ENCODE assay signal across 8 cellular contexts in genomic region chr19:19663292-19664120, GRCh38. TPM values are rescaled to one million over a fixed set of nuclear protein-coding genes. Genes with fewer than 3 reads are reported as not detected.
A peak's percentile ranks its signal among the peaks of the same experiment; 100 is the strongest.
DNase-seq lines count a peak whose midpoint lies in the region; ATAC-seq and TF ChIP-seq lines count a peak whose summit lies in the region.

Gene ATP13A1 (minus strand): TSS chr19:19663676. CDS start chr19:19663666, 10 bp downstream.

- H3K27me3 ChIP-seq in GM23338 (ENCODE audit: insufficient read depth) = no peaks in the 10 kb centered on the region
- H3K27me3 ChIP-seq in naive thymus-derived CD4-positive, alpha-beta T cell (ENCODE audit: control insufficient read depth in 2 of 2, insufficient read depth in 2 of 2, low read length in 2 of 2) = no peaks in the 10 kb centered on the region

- peak within 1 kb of the TSS; percentile 95 for H3K4me3 ChIP-seq in GM23338
- H3K4me3 ChIP-seq in naive thymus-derived CD4-positive, alpha-beta T cell (ENCODE audit: low read length) = peak within 1 kb of the TSS; percentile 96

- H3K4me1 Mint-ChIP-seq in GM23338 = peaks cover 29% of the 10 kb centered on the region
- H3K4me1 Mint-ChIP-seq in activated T-helper 1 cell treated with anti-CD3 and anti-CD28 coated beads, Interleukin-12 subunit alpha, Interleukin-12 subunit beta, Interleukin-2, Interleukin-4 antibody, amounts not matched to agents 30 ng/mL and 10 ng/mL and 1 ng/mL, durations not matched to agents 14 hours and 24 hours and 36 hours (ENCODE audit: low read depth) = peaks cover 28% of the 10 kb centered on the region
- peaks cover 20 to 45% (median 37%) of the 10 kb centered on the region in 7 donors for H3K4me1 Mint-ChIP-seq in naive thymus-derived CD4-positive, alpha-beta T cell
- peaks cover 25 to 36% of the 10 kb centered on the region in 2 donors for H3K4me1 Mint-ChIP-seq in stimulated activated naive B cell treated with anti-CD40 and anti-IgM and Interleukin-4, amounts not matched to agents 10 μg/mL and 1 μg/mL and 100 μg/mL, for 72 hours

- CTCF ChIA-PET in naive thymus-derived CD4-positive, alpha-beta T cell (lab: Charles Lee) = interaction anchor here (0.6 kb wide), 1 partner anchor 41 kb away, joined by 3 read pairs; no protein-coding TSS in a partner anchor

- H3K9me2 ChIP-seq in GM23338 (ENCODE audit: insufficient read depth) = 0 out of 2 replicates have a peak, but pooled peaks cover 2% of the 10 kb centered on the region

- peak within 1 kb of the TSS; percentile 92 for H3K27ac ChIP-seq in GM23338 (ENCODE audit: low read depth)
- H3K27ac ChIP-seq in naive thymus-derived CD4-positive, alpha-beta T cell (ENCODE audit: low read depth, low read length) = peak within 1 kb of the TSS; percentile 98

- peaks cover 9% of the 10 kb centered on the region for H4K20me1 ChIP-seq in GM23338 (replicated peaks; ENCODE audit: insufficient read depth)

- peak; percentile 83 for ATAC-seq in GM23338
- peak; percentile 85 for ATAC-seq in naive thymus-derived CD4-positive, alpha-beta T cell
- ATAC-seq in stimulated activated naive B cell treated with anti-CD40 and anti-IgM and Interleukin-4, amounts not matched to agents 10 μg/mL and 1 μg/mL and 100 μg/mL, for 72 hours (replicated peaks) = peak; percentile 83

- peaks cover 44% of the 10 kb centered on the region for H3K79me2 ChIP-seq in GM23338 (replicated peaks; ENCODE audit: insufficient read depth)

- peak within 1 kb of the TSS; percentile 94 for H3K4me2 ChIP-seq in GM23338

- H2AFZ ChIP-seq in GM23338 = 0 out of 2 replicates have a peak within 1 kb of the TSS, but pooled peaks have one; percentile 72

- peaks cover 27% of the 10 kb centered on the region for H3K36me3 Mint-ChIP-seq in GM23338 (ENCODE audit: low read depth)
- H3K36me3 Mint-ChIP-seq in activated T-helper 1 cell treated with anti-CD3 and anti-CD28 coated beads, Interleukin-12 subunit alpha, Interleukin-12 subunit beta, Interleukin-2, Interleukin-4 antibody, amounts not matched to agents 30 ng/mL and 10 ng/mL and 1 ng/mL, durations not matched to agents 14 hours and 24 hours and 36 hours (ENCODE audit: low read depth) = peaks cover 28% of the 10 kb centered on the region
- peaks cover 0 to 49% (median 6%) of the 10 kb centered on the region in 5 donors for H3K36me3 Mint-ChIP-seq in naive thymus-derived CD4-positive, alpha-beta T cell
- H3K36me3 Mint-ChIP-seq in stimulated activated naive B cell treated with anti-CD40 and anti-IgM and Interleukin-4, amounts not matched to agents 10 μg/mL and 1 μg/mL and 100 μg/mL, for 72 hours = peaks cover 14 to 22% of the 10 kb centered on the region in 2 donors

- peak; percentile 98 for DNase-seq in EL
- DNase-seq in GM23338 (ENCODE audit: low spot score) = peak; percentile 95
- peak; percentile 97 for DNase-seq in LHCN-M2 (ENCODE audit: low read depth)
- peak; percentile 93 for DNase-seq in RPMI7951 (ENCODE audit: low read depth)
- peak; percentile 93 for DNase-seq in activated T-helper 1 cell treated with anti-CD3 and anti-CD28 coated beads, Interleukin-12 subunit alpha, Interleukin-12 subunit beta, Interleukin-2, Interleukin-4 antibody, amounts not matched to agents 30 ng/mL and 10 ng/mL and 1 ng/mL, durations not matched to agents 14 hours and 24 hours and 36 hours (ENCODE audit: low spot score)
- peak; percentile 98 for DNase-seq in fibroblast of gingiva (ENCODE audit: low read depth)
- DNase-seq in naive thymus-derived CD4-positive, alpha-beta T cell = peak; percentile 83 to 96 (median 93)
- DNase-seq in stimulated activated naive B cell treated with anti-CD40 and anti-IgM and Interleukin-4, amounts not matched to agents 10 μg/mL and 1 μg/mL and 100 μg/mL, for 72 hours = peak; percentile 97

- H3K9me3 ChIP-seq in naive thymus-derived CD4-positive, alpha-beta T cell (ENCODE audit: control insufficient read depth in 2 of 3, low read length in 3 of 3) = no peaks in the 10 kb centered on the region

- no peak for TF ChIP-seq CTCF in GM23338 (conservative IDR thresholded peaks at IDR 0.05; ENCODE audit: low read depth in 2 of 2)

- no peaks in the 10 kb centered on the region for H3K9me3 Mint-ChIP-seq in GM23338
- no peaks in the 10 kb centered on the region for H3K9me3 Mint-ChIP-seq in activated T-helper 1 cell treated with anti-CD3 and anti-CD28 coated beads, Interleukin-12 subunit alpha, Interleukin-12 subunit beta, Interleukin-2, Interleukin-4 antibody, amounts not matched to agents 30 ng/mL and 10 ng/mL and 1 ng/mL, durations not matched to agents 14 hours and 24 hours and 36 hours
- H3K9me3 Mint-ChIP-seq in naive thymus-derived CD4-positive, alpha-beta T cell = peaks cover 0 to 11% (median 1%) of the 10 kb centered on the region in 11 donors
- H3K9me3 Mint-ChIP-seq in stimulated activated naive B cell treated with anti-CD40 and anti-IgM and Interleukin-4, amounts not matched to agents 10 μg/mL and 1 μg/mL and 100 μg/mL, for 72 hours = no peaks in the 10 kb centered on the region

- peak within 1 kb of the TSS; percentile 95 for H3K27ac Mint-ChIP-seq in GM23338
- H3K27ac Mint-ChIP-seq in activated T-helper 1 cell treated with anti-CD3 and anti-CD28 coated beads, Interleukin-12 subunit alpha, Interleukin-12 subunit beta, Interleukin-2, Interleukin-4 antibody, amounts not matched to agents 30 ng/mL and 10 ng/mL and 1 ng/mL, durations not matched to agents 14 hours and 24 hours and 36 hours = peak within 1 kb of the TSS; percentile 98
- H3K27ac Mint-ChIP-seq in naive thymus-derived CD4-positive, alpha-beta T cell = peak within 1 kb of the TSS; percentile 93 to 99 (median 99)
- peak within 1 kb of the TSS; percentile 98 for H3K27ac Mint-ChIP-seq in stimulated activated naive B cell treated with anti-CD40 and anti-IgM and Interleukin-4, amounts not matched to agents 10 μg/mL and 1 μg/mL and 100 μg/mL, for 72 hours

- H3K4me3 Mint-ChIP-seq in GM23338 = peak within 1 kb of the TSS; percentile 92
- peak within 1 kb of the TSS; percentile 91 for H3K4me3 Mint-ChIP-seq in activated T-helper 1 cell treated with anti-CD3 and anti-CD28 coated beads, Interleukin-12 subunit alpha, Interleukin-12 subunit beta, Interleukin-2, Interleukin-4 antibody, amounts not matched to agents 30 ng/mL and 10 ng/mL and 1 ng/mL, durations not matched to agents 14 hours and 24 hours and 36 hours
- peak within 1 kb of the TSS; percentile 79 to 99 (median 96) for H3K4me3 Mint-ChIP-seq in naive thymus-derived CD4-positive, alpha-beta T cell
- peak within 1 kb of the TSS; percentile 93 to 96 for H3K4me3 Mint-ChIP-seq in stimulated activated naive B cell treated with anti-CD40 and anti-IgM and Interleukin-4, amounts not matched to agents 10 μg/mL and 1 μg/mL and 100 μg/mL, for 72 hours

- H3K27me3 Mint-ChIP-seq in GM23338 (ENCODE audit: insufficient read depth, low read depth, poor library complexity) = peaks cover 9% of the 10 kb centered on the region
- no peaks in the 10 kb centered on the region for H3K27me3 Mint-ChIP-seq in activated T-helper 1 cell treated with anti-CD3 and anti-CD28 coated beads, Interleukin-12 subunit alpha, Interleukin-12 subunit beta, Interleukin-2, Interleukin-4 antibody, amounts not matched to agents 30 ng/mL and 10 ng/mL and 1 ng/mL, durations not matched to agents 14 hours and 24 hours and 36 hours (ENCODE audit: insufficient read depth)
- H3K27me3 Mint-ChIP-seq in naive thymus-derived CD4-positive, alpha-beta T cell = peaks cover 0 to 4% (median 0%) of the 10 kb centered on the region in 5 donors
- no peaks in the 10 kb centered on the region for H3K27me3 Mint-ChIP-seq in stimulated activated naive B cell treated with anti-CD40 and anti-IgM and Interleukin-4, amounts not matched to agents 10 μg/mL and 1 μg/mL and 100 μg/mL, for 72 hours

- H3K4me1 ChIP-seq in GM23338 (ENCODE audit: insufficient read depth) = peaks cover 15% of the 10 kb centered on the region
- peaks cover 30 to 32% of the 10 kb centered on the region in 2 donors for H3K4me1 ChIP-seq in naive thymus-derived CD4-positive, alpha-beta T cell (ENCODE audit: control insufficient read depth in 2 of 2, insufficient read depth in 2 of 2, low read length in 2 of 2)

- POLR2A ChIA-PET in naive thymus-derived CD4-positive, alpha-beta T cell (lab: Charles Lee) = interaction anchor here (0.5 to 3.9 kb wide), 25 partner anchors 9 to 239 kb away, joined by 3 to 20 read pairs (median 4); partner anchors contain the start of genes GMIP, TSSK6, ZNF14 and ZNF253

- intact Hi-C loops in activated T-helper 1 cell treated with anti-CD3 and anti-CD28 coated beads, Interleukin-12 subunit alpha, Interleukin-12 subunit beta, Interleukin-2, Interleukin-4 antibody, amounts not matched to agents 30 ng/mL and 10 ng/mL and 1 ng/mL, durations not matched to agents 14 hours and 24 hours and 36 hours (cut with micrococcal nuclease) = loop anchor here (1.0 to 10.0 kb wide), 9 partner anchors 20 to 1113 kb away; partner anchors contain the start of genes GATAD2A, GMIP, PBX4 and ZNF486
- intact Hi-C loops in naive thymus-derived CD4-positive, alpha-beta T cell (cut with micrococcal nuclease) = loop anchor here (1.0 to 10.0 kb wide), 19 partner anchors 20 to 901 kb away; partner anchors contain the start of genes BORCS8 (in 2 of the 2), GMIP (in 2 of the 2), PBX4 (in 2 of the 2) and RFXANK (in 2 of the 2)

- H3F3A ChIP-seq in GM23338 (replicated peaks; ENCODE audit: low read depth) = peaks cover 21% of the 10 kb centered on the region

- H3K36me3 ChIP-seq in GM23338 (ENCODE audit: insufficient read depth) = peaks cover 8% of the 10 kb centered on the region; the same call in 1 of the 2 replicates
- peaks cover 0 to 28% (median 5%) of the 10 kb centered on the region in 3 experiments for H3K36me3 ChIP-seq in naive thymus-derived CD4-positive, alpha-beta T cell (ENCODE audit: control insufficient read depth in 2 of 3, insufficient read depth in 3 of 3, low read length in 3 of 3)

RNA-seq across cellular contexts. Expression of gene ATP13A1, which starts in this region (rescaled TPM):
- 109 and 307 TPM in 2 replicates for total RNA-seq in GM23338 (2014; rRNA removed; shearing (Covaris generic))
- 38.1 and 41.5 TPM in 2 replicates for polyA plus RNA-seq in GM23338 (2016; fragmentation: Nextera tagmentation; extraction: Ambion mirVana)
- total RNA-seq in LHCN-M2 (2014; rRNA removed) = 106 and 133 TPM in 2 replicates
- polyA plus RNA-seq in LHCN-M2 (2012) = 27.0 TPM
- 21.3 and 34.7 TPM in 2 replicates for total RNA-seq in RPMI7951 (2014; rRNA removed; shearing (Covaris generic))
- 101 and 104 TPM in 2 replicates for total RNA-seq in activated T-helper 1 cell treated with anti-CD3 and anti-CD28 coated beads, Interleukin-12 subunit alpha, Interleukin-12 subunit beta, Interleukin-2, Interleukin-4 antibody, amounts not matched to agents 30 ng/mL and 10 ng/mL and 1 ng/mL, durations not matched to agents 14 hours and 24 hours and 36 hours
- total RNA-seq in naive thymus-derived CD4-positive, alpha-beta T cell = 100 to 1,000 TPM in 2 of 5 experiments, 10 to 100 TPM in 3; 86.5 to 138 (median 98.9) TPM
- polyA plus RNA-seq in naive thymus-derived CD4-positive, alpha-beta T cell = 10 to 100 TPM; 22.2 to 52.7 TPM

Comparison
In these comparisons a context has a peak if more than half of its experiments do, and no peak if none do; other contexts are left out.
1. Peak in every context shown above with its lines: DNase-seq, ATAC-seq, H3K4me3 ChIP-seq and H3K27ac ChIP-seq.